ENCODE assay signal across 8 cellular contexts in the genomic region with DNA sequence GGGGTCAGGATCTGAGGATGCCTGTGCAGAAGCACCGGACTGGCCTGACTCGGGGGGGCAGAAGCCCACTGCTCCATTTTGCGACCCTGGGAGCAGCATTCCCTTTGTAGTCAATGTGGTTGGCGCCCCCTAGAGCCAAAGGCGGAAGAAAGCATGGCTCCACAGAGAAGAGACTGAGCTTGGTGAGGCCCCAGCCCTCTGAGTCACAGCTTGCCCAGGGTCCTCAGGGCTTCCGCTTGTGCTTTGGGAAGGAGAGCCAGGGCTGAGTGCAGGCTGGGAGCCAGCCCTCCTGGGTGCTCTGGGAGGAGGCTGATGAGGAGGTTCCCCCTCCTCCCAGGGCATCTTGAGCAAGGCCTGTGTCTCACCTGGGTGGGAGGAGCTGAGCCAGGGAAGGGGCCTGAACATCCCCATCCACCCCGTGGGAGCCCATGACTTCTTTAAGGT. TPM values are rescaled to one million over a fixed set of nuclear protein-coding genes. Genes with fewer than 3 reads are reported as not detected.
DNase-seq lines count a peak whose midpoint lies in the region; ATAC-seq and TF ChIP-seq lines count a peak whose summit lies in the region.

No MANE protein-coding gene starts in this region.

- peak; percentile 38 for DNase-seq in Caki2 (ENCODE audit: low read depth)
- peak; percentile 80 for DNase-seq in HCEC 1CT
- peak; percentile 34 for DNase-seq in activated T-helper 2 cell treated with anti-CD3 and anti-CD28 coated beads, Interferon-gamma antibody, Interleukin-2, Interleukin-4, amounts not matched to agents 10 μg/mL and 5 μg/mL and 100 μg/mL, durations not matched to agents 14 hours and 24 hours and 36 hours (ENCODE audit: low spot score)
- DNase-seq in germinal center (ENCODE audit: low spot score): peak; percentile 59
- DNase-seq in retinal pigment epithelial cell (ENCODE audit: low read depth): peak; percentile 42

- H3F3A ChIP-seq in OCI-LY1 (ENCODE audit: insufficient read depth, low read length): no peaks in the 10 kb centered on the region

- H3K27me3 Mint-ChIP-seq in activated T-helper 2 cell treated with anti-CD3 and anti-CD28 coated beads, Interferon-gamma antibody, Interleukin-2, Interleukin-4, amounts not matched to agents 10 μg/mL and 5 μg/mL and 100 μg/mL, durations not matched to agents 14 hours and 24 hours and 36 hours (ENCODE audit: low read depth): no peaks in the 10 kb centered on the region

- peaks cover 28% of the 10 kb centered on the region for H3K4me1 ChIP-seq in OCI-LY1 (ENCODE audit: insufficient read depth, low read length, severe bottlenecking)

- H3K4me3 ChIP-seq in OCI-LY1 (ENCODE audit: low read depth, low read length, poor library complexity, severe bottlenecking) (no peak overlapping the region), retinal pigment epithelial cell (ENCODE audit: low read length) (no peak overlapping the region)

- H3K9ac ChIP-seq in OCI-LY1 (ENCODE audit: low read length): no peak overlapping the region

- H3K27ac Mint-ChIP-seq in activated T-helper 2 cell treated with anti-CD3 and anti-CD28 coated beads, Interferon-gamma antibody, Interleukin-2, Interleukin-4, amounts not matched to agents 10 μg/mL and 5 μg/mL and 100 μg/mL, durations not matched to agents 14 hours and 24 hours and 36 hours: no peak overlapping the region

- in situ Hi-C loops in Caki2 (cut with HindIII; ENCODE audit: low pct_unique_long_range_greater_than_20kb, low sequenced_read_pairs): no loop called here

- intact Hi-C loops in activated T-helper 2 cell treated with anti-CD3 and anti-CD28 coated beads, Interferon-gamma antibody, Interleukin-2, Interleukin-4, amounts not matched to agents 10 μg/mL and 5 μg/mL and 100 μg/mL, durations not matched to agents 14 hours and 24 hours and 36 hours (cut with micrococcal nuclease): no loop called here

- H3K4me2 ChIP-seq in OCI-LY1 (ENCODE audit: low read length): no peak overlapping the region; the same call in 1 of the 2 replicates

- H3K4me1 Mint-ChIP-seq in activated T-helper 2 cell treated with anti-CD3 and anti-CD28 coated beads, Interferon-gamma antibody, Interleukin-2, Interleukin-4, amounts not matched to agents 10 μg/mL and 5 μg/mL and 100 μg/mL, durations not matched to agents 14 hours and 24 hours and 36 hours (ENCODE audit: low read depth): peaks cover 51% of the 10 kb centered on the region

- no peaks in the 10 kb centered on the region for H3K79me2 ChIP-seq in OCI-LY1 (ENCODE audit: insufficient read depth, low read length)

- H3K4me3 Mint-ChIP-seq in activated T-helper 2 cell treated with anti-CD3 and anti-CD28 coated beads, Interferon-gamma antibody, Interleukin-2, Interleukin-4, amounts not matched to agents 10 μg/mL and 5 μg/mL and 100 μg/mL, durations not matched to agents 14 hours and 24 hours and 36 hours (ENCODE audit: low read depth): no peak overlapping the region

- no peak overlapping the region for H2AFZ ChIP-seq in OCI-LY1 (ENCODE audit: low read length)

- H3K36me3 ChIP-seq in OCI-LY1 (ENCODE audit: insufficient read depth, low read length): no peaks in the 10 kb centered on the region

- H3K27me3 ChIP-seq in OCI-LY1 (ENCODE audit: insufficient read depth, low read length): no peaks in the 10 kb centered on the region

- peak overlapping the region; percentile 68 for H3K27ac ChIP-seq in OCI-LY1 (ENCODE audit: low read depth, low read length, poor library complexity, severe bottlenecking)

- no peaks in the 10 kb centered on the region for H4K20me1 ChIP-seq in OCI-LY1 (ENCODE audit: insufficient read depth, low read length)

- H3K36me3 Mint-ChIP-seq in activated T-helper 2 cell treated with anti-CD3 and anti-CD28 coated beads, Interferon-gamma antibody, Interleukin-2, Interleukin-4, amounts not matched to agents 10 μg/mL and 5 μg/mL and 100 μg/mL, durations not matched to agents 14 hours and 24 hours and 36 hours (ENCODE audit: low read depth): no peaks in the 10 kb centered on the region

- no peaks in the 10 kb centered on the region for H3K9me2 ChIP-seq in OCI-LY1 (ENCODE audit: low read depth, low read length)

- ATAC-seq in GM19452 (IDR thresholded peaks at IDR 0.05; ENCODE audit: unreplicated experiment) (no peak), GM21423 (IDR thresholded peaks at IDR 0.05; ENCODE audit: unreplicated experiment) (no peak)

- TF ChIP-seq CTCF in OCI-LY1 (IDR thresholded peaks at IDR 0.05; ENCODE audit: low read length): peak; percentile 98
- TF ChIP-seq CTCF in retinal pigment epithelial cell (conservative IDR thresholded peaks at IDR 0.05; ENCODE audit: low read depth, low read length): peak; percentile 93

- no peaks in the 10 kb centered on the region for H3K9me3 ChIP-seq in OCI-LY1 (ENCODE audit: low read length)

- no peaks in the 10 kb centered on the region for H3K9me3 Mint-ChIP-seq in activated T-helper 2 cell treated with anti-CD3 and anti-CD28 coated beads, Interferon-gamma antibody, Interleukin-2, Interleukin-4, amounts not matched to agents 10 μg/mL and 5 μg/mL and 100 μg/mL, durations not matched to agents 14 hours and 24 hours and 36 hours

RNA-seq across cellular contexts. Expression of gene AQP3, which starts 5.5 kb away (rescaled TPM):
- total RNA-seq in Caki2 (2014; rRNA removed; shearing (Covaris generic); ENCODE audit: low replicate concordance): not detected in 2 replicates
- total RNA-seq in activated T-helper 2 cell treated with anti-CD3 and anti-CD28 coated beads, Interferon-gamma antibody, Interleukin-2, Interleukin-4, amounts not matched to agents 10 μg/mL and 5 μg/mL and 100 μg/mL, durations not matched to agents 14 hours and 24 hours and 36 hours: 2.1 TPM in 2 replicates

RNA-seq across cellular contexts. Expression of gene NOL6, which starts 20.9 kb away (rescaled TPM):
- total RNA-seq in Caki2 (2014; rRNA removed; shearing (Covaris generic); ENCODE audit: low replicate concordance): 15.8 and 19.7 TPM in 2 replicates
- 61.9 and 65.3 TPM in 2 replicates for total RNA-seq in activated T-helper 2 cell treated with anti-CD3 and anti-CD28 coated beads, Interferon-gamma antibody, Interleukin-2, Interleukin-4, amounts not matched to agents 10 μg/mL and 5 μg/mL and 100 μg/mL, durations not matched to agents 14 hours and 24 hours and 36 hours

RNA-seq across cellular contexts. Expression of gene AQP7, which starts 50.5 kb away (rescaled TPM):
- total RNA-seq in Caki2 (2014; rRNA removed; shearing (Covaris generic); ENCODE audit: low replicate concordance): not detected in 2 replicates
- total RNA-seq in activated T-helper 2 cell treated with anti-CD3 and anti-CD28 coated beads, Interferon-gamma antibody, Interleukin-2, Interleukin-4, amounts not matched to agents 10 μg/mL and 5 μg/mL and 100 μg/mL, durations not matched to agents 14 hours and 24 hours and 36 hours: not detected in 2 replicates
